In genomic region chr7:149706398-149706797, GRCh38 we compare ENCODE assay signal across 27 cellular contexts.
"Had no signal": no experiment of that assay in that cellular context is flagged by ENCODE, and none has a peak within 500 bp of the region (broad histone marks: within the 10 kb centered on the region; RNA-seq: fewer than 3 reads in every experiment).

No MANE protein-coding gene starts in this region.

- H3K36me3 ChIP-seq: ascending aorta, cardiac muscle cell, colonic mucosa, gastroesophageal sphincter, suprapubic skin, tibial artery, upper lobe of right lung had no signal

- H3K4me1 Mint-ChIP-seq: activated naive CD8-positive, alpha-beta T cell treated with anti-CD3 and anti-CD28 coated beads, Interleukin-2, amount 10 ng/mL, durations not matched to agents 7 days and 5 days; stimulated activated effector memory CD8-positive, alpha-beta T cell treated with anti-CD3 and anti-CD28 coated beads, Interleukin-12 subunit alpha, Interleukin-12 subunit beta, amount 100 ng/mL, for 72 hours had no signal

- H3K27ac Mint-ChIP-seq: activated naive CD8-positive, alpha-beta T cell treated with anti-CD3 and anti-CD28 coated beads, Interleukin-2, amount 10 ng/mL, durations not matched to agents 7 days and 5 days; brain; memory B cell; naive thymus-derived CD4-positive, alpha-beta T cell; stimulated activated effector memory CD8-positive, alpha-beta T cell treated with anti-CD3 and anti-CD28 coated beads, Interleukin-12 subunit alpha, Interleukin-12 subunit beta, amount 100 ng/mL, for 72 hours had no signal

- H3K79me2 ChIP-seq: hepatocyte had no signal

- H3K4me2 ChIP-seq: hepatocyte had no signal

- H3K4me3 ChIP-seq: ascending aorta, cardiac muscle cell, colonic mucosa, gastroesophageal sphincter, hepatocyte, skin epidermis, suprapubic skin, tibial artery, upper lobe of right lung had no signal

- H2AFZ ChIP-seq: hepatocyte had no signal

- H3K4me3 Mint-ChIP-seq: activated naive CD8-positive, alpha-beta T cell treated with anti-CD3 and anti-CD28 coated beads, Interleukin-2, amount 10 ng/mL, durations not matched to agents 7 days and 5 days; brain; memory B cell; naive thymus-derived CD4-positive, alpha-beta T cell; stimulated activated effector memory CD8-positive, alpha-beta T cell treated with anti-CD3 and anti-CD28 coated beads, Interleukin-12 subunit alpha, Interleukin-12 subunit beta, amount 100 ng/mL, for 72 hours had no signal

- H3K4me1 ChIP-seq: ascending aorta, colonic mucosa, gastroesophageal sphincter, suprapubic skin, tibial artery, upper lobe of right lung had no signal

- H3K9me3 ChIP-seq: suprapubic skin had no signal

- H3K27ac ChIP-seq: ascending aorta, cardiac muscle cell, colonic mucosa, gastroesophageal sphincter, hepatocyte, skin epidermis, suprapubic skin, tibial artery, upper lobe of right lung had no signal

- DNase-seq: activated CD4-positive, alpha-beta T cell treated with anti-CD3 and anti-CD28 coated beads for 4 hours; activated CD4-positive, alpha-beta T cell treated with anti-CD3 and anti-CD28 coated beads, Interleukin-2, amount 50 U/mL, for 48 hours; activated CD8-positive, alpha-beta memory T cell treated with anti-CD3 and anti-CD28 coated beads for 24 hours; activated effector memory CD4-positive, alpha-beta T cell treated with Interleukin-2 at 50 U/mL for 16 hours; activated naive CD4-positive, alpha-beta T cell treated with Interleukin-2 at 50 U/mL for 16 hours; activated naive CD8-positive, alpha-beta T cell treated with anti-CD3 and anti-CD28 coated beads, Interleukin-2, amount 10 ng/mL, durations not matched to agents 7 days and 5 days; cerebellar nuclear complex; colonic mucosa; effector CD8-positive, alpha-beta T cell; kidney; left colon; midbrain; naive thymus-derived CD4-positive, alpha-beta T cell; stimulated activated CD4-positive, alpha-beta T cell treated with anti-CD3 and anti-CD28 coated beads, Interleukin-4, amount 100 ng/mL, for 24 hours; T-helper 2 cell; tibial artery; upper lobe of right lung had no signal

- H3K36me3 Mint-ChIP-seq: stimulated activated effector memory CD8-positive, alpha-beta T cell treated with anti-CD3 and anti-CD28 coated beads, Interleukin-12 subunit alpha, Interleukin-12 subunit beta, amount 100 ng/mL, for 72 hours had no signal

- ATAC-seq: gastroesophageal sphincter; left colon; naive thymus-derived CD4-positive, alpha-beta T cell; sciatic nerve; stimulated activated effector memory CD8-positive, alpha-beta T cell treated with anti-CD3 and anti-CD28 coated beads, Interleukin-12 subunit alpha, Interleukin-12 subunit beta, amount 100 ng/mL, for 72 hours; upper lobe of right lung had no signal

- H3K27me3 ChIP-seq: ascending aorta, cardiac muscle cell, colonic mucosa, hepatocyte, suprapubic skin, upper lobe of right lung had no signal
